ENCODE assay signal across 5 cellular contexts in the genomic region with DNA sequence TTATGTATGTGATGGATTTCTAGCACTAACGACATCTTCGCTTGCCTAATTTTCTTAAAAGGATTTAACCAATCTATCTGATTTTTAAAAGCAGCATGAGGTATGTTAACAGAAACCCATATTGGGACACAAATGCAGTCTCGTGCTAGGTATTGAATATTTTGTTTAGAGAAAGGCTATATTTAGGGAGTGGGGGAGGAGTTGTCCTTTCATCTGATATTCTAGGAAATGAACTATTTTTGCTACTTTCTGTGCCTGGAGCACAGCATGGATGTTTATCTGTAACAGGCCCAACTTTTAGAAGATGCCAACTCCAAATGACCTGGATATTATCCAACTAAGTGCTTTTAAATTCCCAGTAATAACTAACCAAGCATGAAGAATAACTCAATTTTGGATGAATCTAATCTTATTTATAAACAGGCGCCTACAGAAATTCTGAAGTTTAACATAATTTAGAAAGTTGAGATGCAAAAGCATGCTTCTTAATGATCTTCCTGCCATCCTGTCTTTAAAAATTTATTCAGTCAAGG.
"Had no signal": no experiment of that assay in that cellular context is flagged by ENCODE, and none has a peak within 500 bp of the region (broad histone marks: within the 10 kb centered on the region; RNA-seq: fewer than 3 reads in every experiment).

No MANE protein-coding gene starts in this region.

- FAIRE-seq: HTR-8/SVneo had no signal

- DNase-seq: IMR-90, KBM-7, KG1 had no signal

- H3K27ac ChIP-seq: HL-60 had no signal
